2 cellular contexts compared by ENCODE assay signal in genomic region chr20:63182946-63183415, GRCh38.
A peak's percentile ranks its signal among the peaks of the same experiment; 100 is the strongest.
TF ChIP-seq lines count a peak whose summit lies in the region.

No MANE protein-coding gene starts in this region.

TF ChIP-seq in H1, 55 proteins besides CTCF, POLR2A, EP300 and RAD21:
- TF ChIP-seq GTF2F1 (IDR thresholded peaks at IDR 0.05; ENCODE audit: borderline replicate concordance, low read depth, low read length) (no peak), ATF3 (IDR thresholded peaks at IDR 0.05; ENCODE audit: insufficient read depth, low read depth, low read length) (no peak), CBX8 (IDR thresholded peaks at IDR 0.05; ENCODE audit: borderline replicate concordance, low read depth, low read length) (no peak), TCF12 (IDR thresholded peaks at IDR 0.05; ENCODE audit: low read depth, low read length) (no peak), ZNF274 (IDR thresholded peaks at IDR 0.05; ENCODE audit: borderline replicate concordance, extremely low read depth, low read length) (no peak), BRCA1 (IDR thresholded peaks at IDR 0.05; ENCODE audit: low read depth, low read length) (no peak), SIN3A (conservative IDR thresholded peaks at IDR 0.05 in 1 of 2, IDR thresholded peaks at IDR 0.05 in 1 of 2; ENCODE audit: low read depth in 1 of 2, low read length in 2 of 2) (no peak), CHD1 (IDR thresholded peaks at IDR 0.05; ENCODE audit: low read depth, low read length) (no peak), RFX5 (IDR thresholded peaks at IDR 0.05; ENCODE audit: borderline replicate concordance, low read depth, low read length) (no peak), ASH2L (IDR thresholded peaks at IDR 0.05; ENCODE audit: low read length) (no peak), CEBPB (IDR thresholded peaks at IDR 0.05; ENCODE audit: low read depth, low read length) (no peak), RXRA (IDR thresholded peaks at IDR 0.05; ENCODE audit: insufficient read depth, low read depth, low read length) (no peak), CTBP2 (IDR thresholded peaks at IDR 0.05; ENCODE audit: borderline replicate concordance, insufficient read depth, insufficient read length, low read length) (no peak), MAFK (IDR thresholded peaks at IDR 0.05; ENCODE audit: low read depth, low read length) (no peak)
TF ChIP-seq in H1: peak in this region for 0.

TF ChIP-seq in neural cell, 6 proteins besides CTCF, POLR2A, EP300 and RAD21:
- TF ChIP-seq REST (IDR thresholded peaks at IDR 0.05; ENCODE audit: borderline replicate concordance) = no peak
- no peak for TF ChIP-seq EZH2 (IDR thresholded peaks at IDR 0.05; ENCODE audit: borderline replicate concordance, insufficient read depth, low read length, poor library complexity, severe bottlenecking)
- TF ChIP-seq SMC3 (conservative IDR thresholded peaks at IDR 0.05; ENCODE audit: poor library complexity) = no peak
- peak; percentile 8 for TF ChIP-seq POLR2AphosphoS5 (IDR thresholded peaks at IDR 0.05)
TF ChIP-seq in neural cell: peak in this region for 1.
